In genomic region chr2:84946204-84947009, GRCh38 we compare ENCODE assay signal across 8 cellular contexts.
DNase-seq lines count a peak whose midpoint lies in the region; ATAC-seq and TF ChIP-seq lines count a peak whose summit lies in the region.

No MANE protein-coding gene starts in this region.

- TF ChIP-seq CTCF in NB4 (IDR thresholded peaks at IDR 0.05; ENCODE audit: low read depth, low read length) (peak; percentile 11), foreskin fibroblast (IDR thresholded peaks at IDR 0.05; ENCODE audit: low read depth, low read length) (no peak)

- TF ChIP-seq POLR2A in GM15510 (IDR thresholded peaks at IDR 0.05; ENCODE audit: borderline replicate concordance, extremely low read depth, insufficient read length) (peak; percentile 29), NB4 (IDR thresholded peaks at IDR 0.05; ENCODE audit: extremely low read depth, insufficient read length) (no peak)

- H3K4me3 ChIP-seq in NB4 (ENCODE audit: low read depth, low read length) (peak overlapping the region; percentile 4), foreskin fibroblast (ENCODE audit: low read depth in 1 of 2, low read length in 2 of 2) (no peak overlapping the region)

- peak; percentile 90 for DNase-seq in NB4 (ENCODE audit: low read depth)
- peak; percentile 84 for DNase-seq in activated CD8-positive, alpha-beta memory T cell treated with anti-CD3 and anti-CD28 coated beads for 24 hours
- DNase-seq in foreskin fibroblast: peak; percentile 80 to 81
- peak; percentile 61 to 77 (median 62) for DNase-seq in stimulated activated CD4-positive, alpha-beta T cell treated with anti-CD3 and anti-CD28 coated beads, TNF-alpha, amount 100 ng/mL, for 24 hours (ENCODE audit: low read depth in 3 of 3)
- no peak for DNase-seq in DMS114 treated with DMSO at 0.1 percent for 48 hours (lab: John Stamatoyannopoulos, UW; ENCODE audit: unreplicated experiment)
- no peak for DNase-seq in Ammon's horn (ENCODE audit: low spot score)

- peak; percentile 64 for ATAC-seq in HG02623 (IDR thresholded peaks at IDR 0.05; ENCODE audit: unreplicated experiment)

Comparison
In these comparisons a context has a peak if more than half of its experiments do, and no peak if none do; other contexts are left out.
1. DNase-seq: peak in NB4 (single experiment), activated CD8-positive, alpha-beta memory T cell treated with anti-CD3 and anti-CD28 coated beads for 24 hours (single experiment), foreskin fibroblast (2 of 2) and stimulated activated CD4-positive, alpha-beta T cell treated with anti-CD3 and anti-CD28 coated beads, TNF-alpha, amount 100 ng/mL, for 24 hours (3 of 3); none in DMS114 treated with DMSO at 0.1 percent for 48 hours (single experiment) and Ammon's horn (single experiment).